ENCODE assay signal across 32 cellular contexts in genomic region chr7:116405810-116406209, GRCh38.
"Had no signal": no experiment of that assay in that cellular context is flagged by ENCODE, and none has a peak within 500 bp of the region (broad histone marks: within the 10 kb centered on the region; RNA-seq: fewer than 3 reads in every experiment).

No MANE protein-coding gene starts in this region.

- H3K27me3 Mint-ChIP-seq: dendritic cell treated with granulocyte-macrophage colony-stimulating factor and Interleukin-4, amounts not matched to agents 40 ng/mL and 50 ng/mL, for 4 days; progenitor cell of endocrine pancreas had no signal

- H3K4me1 ChIP-seq: colonic mucosa, parathyroid adenoma, right lobe of liver, transverse colon had no signal

- H3K27me3 ChIP-seq: colonic mucosa, neutrophil, right lobe of liver, suprapubic skin, transverse colon, upper lobe of right lung, uterus had no signal

- H3K4me2 ChIP-seq: smooth muscle cell had no signal

- FAIRE-seq: endothelial cell of umbilical vein, keratinocyte had no signal

- H3K36me3 ChIP-seq: colonic mucosa, esophagus squamous epithelium, neutrophil, right lobe of liver, suprapubic skin, transverse colon, upper lobe of right lung, uterus had no signal

- H3K27ac Mint-ChIP-seq: dendritic cell treated with granulocyte-macrophage colony-stimulating factor and Interleukin-4, amounts not matched to agents 40 ng/mL and 50 ng/mL, for 4 days; endodermal cell; immature natural killer cell; memory B cell; natural killer cell treated with Interleukin-12 subunit alpha and Interleukin-12 subunit beta and Interleukin-15 and Interleukin-18, amount 100 ng/mL, for 72 hours; progenitor cell of endocrine pancreas; stimulated activated naive CD8-positive, alpha-beta T cell treated with anti-CD3 and anti-CD28 coated beads, Interleukin-15, amount 100 ng/mL, for 72 hours had no signal

- H3K9me3 ChIP-seq: colonic mucosa, esophagus squamous epithelium, neutrophil, right lobe of liver, suprapubic skin, transverse colon, upper lobe of right lung, uterus had no signal

- H3K27ac ChIP-seq: colonic mucosa, esophagus squamous epithelium, neutrophil, parathyroid adenoma, right lobe of liver, suprapubic skin, transverse colon, upper lobe of right lung, uterus had no signal

- H2AFZ ChIP-seq: parathyroid adenoma had no signal

- H3K9ac ChIP-seq: parathyroid adenoma had no signal

- H3K4me3 ChIP-seq: colonic mucosa, esophagus squamous epithelium, lung, right lobe of liver, smooth muscle cell, suprapubic skin, transverse colon, upper lobe of right lung, uterus had no signal

- DNase-seq: colonic mucosa; effector CD8-positive, alpha-beta T cell; endodermal cell; erythroblast; esophagus squamous epithelium; foreskin melanocyte; hypothalamus; immature natural killer cell; naive B cell; right lobe of liver; stimulated activated CD4-positive, alpha-beta T cell treated with anti-CD3 and anti-CD28 coated beads, Interleukin-12 subunit alpha, Interleukin-12 subunit beta, amount 100 ng/mL, for 4 hours; stimulated activated CD4-positive, alpha-beta T cell treated with anti-CD3 and anti-CD28 coated beads, Interleukin-1b, Interleukin-23, amount 100 ng/mL, for 48 hours; stimulated activated CD4-positive, alpha-beta T cell treated with anti-CD3 and anti-CD28 coated beads, Interleukin-4, amount 100 ng/mL, for 1 hour; stimulated activated CD8-positive, alpha-beta memory T cell treated with anti-CD3 and anti-CD28 coated beads, Interleukin-4, amount 100 ng/mL, for 48 hours; stimulated activated naive CD4-positive, alpha-beta T cell; stimulated activated naive CD8-positive, alpha-beta T cell treated with anti-CD3 and anti-CD28 coated beads, Interleukin-15, amount 100 ng/mL, for 72 hours; transverse colon; upper lobe of right lung; uterus had no signal

- H3K9me3 Mint-ChIP-seq: dendritic cell treated with granulocyte-macrophage colony-stimulating factor and Interleukin-4, amounts not matched to agents 40 ng/mL and 50 ng/mL, for 4 days; immature natural killer cell; memory B cell; natural killer cell treated with Interleukin-12 subunit alpha and Interleukin-12 subunit beta and Interleukin-15 and Interleukin-18, amount 100 ng/mL, for 72 hours; stimulated activated naive CD8-positive, alpha-beta T cell treated with anti-CD3 and anti-CD28 coated beads, Interleukin-15, amount 100 ng/mL, for 72 hours had no signal

- H3K36me3 Mint-ChIP-seq: immature natural killer cell; memory B cell; natural killer cell treated with Interleukin-12 subunit alpha and Interleukin-12 subunit beta and Interleukin-15 and Interleukin-18, amount 100 ng/mL, for 72 hours had no signal

- H3K4me1 Mint-ChIP-seq: immature natural killer cell; memory B cell; naive B cell; stimulated activated naive CD8-positive, alpha-beta T cell treated with anti-CD3 and anti-CD28 coated beads, Interleukin-15, amount 100 ng/mL, for 72 hours had no signal

- H3K4me3 Mint-ChIP-seq: dendritic cell treated with granulocyte-macrophage colony-stimulating factor and Interleukin-4, amounts not matched to agents 40 ng/mL and 50 ng/mL, for 4 days; endodermal cell; immature natural killer cell; memory B cell; naive B cell; natural killer cell treated with Interleukin-12 subunit alpha and Interleukin-12 subunit beta and Interleukin-15 and Interleukin-18, amount 100 ng/mL, for 72 hours; neural crest cell; stimulated activated naive CD8-positive, alpha-beta T cell treated with anti-CD3 and anti-CD28 coated beads, Interleukin-15, amount 100 ng/mL, for 72 hours had no signal

- ATAC-seq: left lobe of liver; natural killer cell treated with Interleukin-12 subunit alpha and Interleukin-12 subunit beta and Interleukin-15 and Interleukin-18, amount 100 ng/mL, for 72 hours; right lobe of liver; stimulated activated naive CD8-positive, alpha-beta T cell treated with anti-CD3 and anti-CD28 coated beads, Interleukin-15, amount 100 ng/mL, for 72 hours; upper lobe of right lung had no signal
